In the genomic region with DNA sequence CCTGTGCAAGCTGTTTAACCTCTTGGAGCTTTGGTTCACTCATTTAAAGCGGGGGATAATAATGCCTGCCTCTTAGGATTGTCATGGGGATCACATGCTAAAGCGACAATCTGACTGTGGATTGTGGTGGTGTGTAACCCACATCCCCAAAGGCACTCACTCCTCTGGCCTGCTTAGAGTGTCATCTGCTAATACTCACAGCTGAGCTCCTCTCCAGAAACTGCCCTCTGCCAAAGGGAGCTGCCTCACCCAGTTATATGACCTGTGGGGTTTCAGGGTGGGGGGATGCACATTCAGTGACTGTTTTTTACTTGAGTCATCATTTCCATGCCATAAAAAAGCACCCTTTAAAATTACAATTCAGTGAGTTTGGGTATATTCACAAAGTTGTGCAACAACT, we compare ENCODE assay signal across 1 cellular context.
TF ChIP-seq lines count a peak whose summit lies in the region.

No MANE protein-coding gene starts in this region.

TF ChIP-seq in WTC11, 78 proteins besides CTCF, POLR2A, EP300 and RAD21 (continued from another document):
- TF ChIP-seq, protein P1, sequence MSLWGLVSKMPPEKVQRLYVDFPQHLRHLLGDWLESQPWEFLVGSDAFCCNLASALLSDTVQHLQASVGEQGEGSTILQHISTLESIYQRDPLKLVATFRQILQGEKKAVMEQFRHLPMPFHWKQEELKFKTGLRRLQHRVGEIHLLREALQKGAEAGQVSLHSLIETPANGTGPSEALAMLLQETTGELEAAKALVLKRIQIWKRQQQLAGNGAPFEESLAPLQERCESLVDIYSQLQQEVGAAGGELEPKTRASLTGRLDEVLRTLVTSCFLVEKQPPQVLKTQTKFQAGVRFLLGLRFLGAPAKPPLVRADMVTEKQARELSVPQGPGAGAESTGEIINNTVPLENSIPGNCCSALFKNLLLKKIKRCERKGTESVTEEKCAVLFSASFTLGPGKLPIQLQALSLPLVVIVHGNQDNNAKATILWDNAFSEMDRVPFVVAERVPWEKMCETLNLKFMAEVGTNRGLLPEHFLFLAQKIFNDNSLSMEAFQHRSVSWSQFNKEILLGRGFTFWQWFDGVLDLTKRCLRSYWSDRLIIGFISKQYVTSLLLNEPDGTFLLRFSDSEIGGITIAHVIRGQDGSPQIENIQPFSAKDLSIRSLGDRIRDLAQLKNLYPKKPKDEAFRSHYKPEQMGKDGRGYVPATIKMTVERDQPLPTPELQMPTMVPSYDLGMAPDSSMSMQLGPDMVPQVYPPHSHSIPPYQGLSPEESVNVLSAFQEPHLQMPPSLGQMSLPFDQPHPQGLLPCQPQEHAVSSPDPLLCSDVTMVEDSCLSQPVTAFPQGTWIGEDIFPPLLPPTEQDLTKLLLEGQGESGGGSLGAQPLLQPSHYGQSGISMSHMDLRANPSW (CRISPR knock-in tag; conservative IDR thresholded peaks at IDR 0.05; ENCODE audit: low read depth) = no peak
- TF ChIP-seq, protein P2, sequence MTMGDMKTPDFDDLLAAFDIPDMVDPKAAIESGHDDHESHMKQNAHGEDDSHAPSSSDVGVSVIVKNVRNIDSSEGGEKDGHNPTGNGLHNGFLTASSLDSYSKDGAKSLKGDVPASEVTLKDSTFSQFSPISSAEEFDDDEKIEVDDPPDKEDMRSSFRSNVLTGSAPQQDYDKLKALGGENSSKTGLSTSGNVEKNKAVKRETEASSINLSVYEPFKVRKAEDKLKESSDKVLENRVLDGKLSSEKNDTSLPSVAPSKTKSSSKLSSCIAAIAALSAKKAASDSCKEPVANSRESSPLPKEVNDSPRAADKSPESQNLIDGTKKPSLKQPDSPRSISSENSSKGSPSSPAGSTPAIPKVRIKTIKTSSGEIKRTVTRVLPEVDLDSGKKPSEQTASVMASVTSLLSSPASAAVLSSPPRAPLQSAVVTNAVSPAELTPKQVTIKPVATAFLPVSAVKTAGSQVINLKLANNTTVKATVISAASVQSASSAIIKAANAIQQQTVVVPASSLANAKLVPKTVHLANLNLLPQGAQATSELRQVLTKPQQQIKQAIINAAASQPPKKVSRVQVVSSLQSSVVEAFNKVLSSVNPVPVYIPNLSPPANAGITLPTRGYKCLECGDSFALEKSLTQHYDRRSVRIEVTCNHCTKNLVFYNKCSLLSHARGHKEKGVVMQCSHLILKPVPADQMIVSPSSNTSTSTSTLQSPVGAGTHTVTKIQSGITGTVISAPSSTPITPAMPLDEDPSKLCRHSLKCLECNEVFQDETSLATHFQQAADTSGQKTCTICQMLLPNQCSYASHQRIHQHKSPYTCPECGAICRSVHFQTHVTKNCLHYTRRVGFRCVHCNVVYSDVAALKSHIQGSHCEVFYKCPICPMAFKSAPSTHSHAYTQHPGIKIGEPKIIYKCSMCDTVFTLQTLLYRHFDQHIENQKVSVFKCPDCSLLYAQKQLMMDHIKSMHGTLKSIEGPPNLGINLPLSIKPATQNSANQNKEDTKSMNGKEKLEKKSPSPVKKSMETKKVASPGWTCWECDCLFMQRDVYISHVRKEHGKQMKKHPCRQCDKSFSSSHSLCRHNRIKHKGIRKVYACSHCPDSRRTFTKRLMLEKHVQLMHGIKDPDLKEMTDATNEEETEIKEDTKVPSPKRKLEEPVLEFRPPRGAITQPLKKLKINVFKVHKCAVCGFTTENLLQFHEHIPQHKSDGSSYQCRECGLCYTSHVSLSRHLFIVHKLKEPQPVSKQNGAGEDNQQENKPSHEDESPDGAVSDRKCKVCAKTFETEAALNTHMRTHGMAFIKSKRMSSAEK (CRISPR knock-in tag; IDR thresholded peaks at IDR 0.05; ENCODE audit: borderline replicate concordance) = no peak
- TF ChIP-seq ZNF671 (CRISPR knock-in tag; IDR thresholded peaks at IDR 0.05) (no peak), ZNF396 (CRISPR knock-in tag; IDR thresholded peaks at IDR 0.05; ENCODE audit: borderline replicate concordance) (no peak), SOX15 (CRISPR knock-in tag; IDR thresholded peaks at IDR 0.05) (no peak), CBFB (CRISPR knock-in tag; IDR thresholded peaks at IDR 0.05; ENCODE audit: low read depth) (no peak), FOXJ3 (CRISPR knock-in tag; IDR thresholded peaks at IDR 0.05; ENCODE audit: borderline replicate concordance) (no peak), ZNF138 (CRISPR knock-in tag; conservative IDR thresholded peaks at IDR 0.05) (no peak), ESRRA (CRISPR knock-in tag; IDR thresholded peaks at IDR 0.05; ENCODE audit: borderline replicate concordance) (no peak), ELF4 (CRISPR knock-in tag; IDR thresholded peaks at IDR 0.05; ENCODE audit: low read depth) (no peak)
- TF ChIP-seq, protein P3, sequence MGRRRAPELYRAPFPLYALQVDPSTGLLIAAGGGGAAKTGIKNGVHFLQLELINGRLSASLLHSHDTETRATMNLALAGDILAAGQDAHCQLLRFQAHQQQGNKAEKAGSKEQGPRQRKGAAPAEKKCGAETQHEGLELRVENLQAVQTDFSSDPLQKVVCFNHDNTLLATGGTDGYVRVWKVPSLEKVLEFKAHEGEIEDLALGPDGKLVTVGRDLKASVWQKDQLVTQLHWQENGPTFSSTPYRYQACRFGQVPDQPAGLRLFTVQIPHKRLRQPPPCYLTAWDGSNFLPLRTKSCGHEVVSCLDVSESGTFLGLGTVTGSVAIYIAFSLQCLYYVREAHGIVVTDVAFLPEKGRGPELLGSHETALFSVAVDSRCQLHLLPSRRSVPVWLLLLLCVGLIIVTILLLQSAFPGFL (CRISPR knock-in tag; IDR thresholded peaks at IDR 0.05; ENCODE audit: borderline replicate concordance) = no peak
- TF ChIP-seq, protein P4, sequence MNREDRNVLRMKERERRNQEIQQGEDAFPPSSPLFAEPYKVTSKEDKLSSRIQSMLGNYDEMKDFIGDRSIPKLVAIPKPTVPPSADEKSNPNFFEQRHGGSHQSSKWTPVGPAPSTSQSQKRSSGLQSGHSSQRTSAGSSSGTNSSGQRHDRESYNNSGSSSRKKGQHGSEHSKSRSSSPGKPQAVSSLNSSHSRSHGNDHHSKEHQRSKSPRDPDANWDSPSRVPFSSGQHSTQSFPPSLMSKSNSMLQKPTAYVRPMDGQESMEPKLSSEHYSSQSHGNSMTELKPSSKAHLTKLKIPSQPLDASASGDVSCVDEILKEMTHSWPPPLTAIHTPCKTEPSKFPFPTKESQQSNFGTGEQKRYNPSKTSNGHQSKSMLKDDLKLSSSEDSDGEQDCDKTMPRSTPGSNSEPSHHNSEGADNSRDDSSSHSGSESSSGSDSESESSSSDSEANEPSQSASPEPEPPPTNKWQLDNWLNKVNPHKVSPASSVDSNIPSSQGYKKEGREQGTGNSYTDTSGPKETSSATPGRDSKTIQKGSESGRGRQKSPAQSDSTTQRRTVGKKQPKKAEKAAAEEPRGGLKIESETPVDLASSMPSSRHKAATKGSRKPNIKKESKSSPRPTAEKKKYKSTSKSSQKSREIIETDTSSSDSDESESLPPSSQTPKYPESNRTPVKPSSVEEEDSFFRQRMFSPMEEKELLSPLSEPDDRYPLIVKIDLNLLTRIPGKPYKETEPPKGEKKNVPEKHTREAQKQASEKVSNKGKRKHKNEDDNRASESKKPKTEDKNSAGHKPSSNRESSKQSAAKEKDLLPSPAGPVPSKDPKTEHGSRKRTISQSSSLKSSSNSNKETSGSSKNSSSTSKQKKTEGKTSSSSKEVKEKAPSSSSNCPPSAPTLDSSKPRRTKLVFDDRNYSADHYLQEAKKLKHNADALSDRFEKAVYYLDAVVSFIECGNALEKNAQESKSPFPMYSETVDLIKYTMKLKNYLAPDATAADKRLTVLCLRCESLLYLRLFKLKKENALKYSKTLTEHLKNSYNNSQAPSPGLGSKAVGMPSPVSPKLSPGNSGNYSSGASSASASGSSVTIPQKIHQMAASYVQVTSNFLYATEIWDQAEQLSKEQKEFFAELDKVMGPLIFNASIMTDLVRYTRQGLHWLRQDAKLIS (CRISPR knock-in tag; IDR thresholded peaks at IDR 0.05; ENCODE audit: borderline replicate concordance) = no peak
- TF ChIP-seq, protein P5, sequence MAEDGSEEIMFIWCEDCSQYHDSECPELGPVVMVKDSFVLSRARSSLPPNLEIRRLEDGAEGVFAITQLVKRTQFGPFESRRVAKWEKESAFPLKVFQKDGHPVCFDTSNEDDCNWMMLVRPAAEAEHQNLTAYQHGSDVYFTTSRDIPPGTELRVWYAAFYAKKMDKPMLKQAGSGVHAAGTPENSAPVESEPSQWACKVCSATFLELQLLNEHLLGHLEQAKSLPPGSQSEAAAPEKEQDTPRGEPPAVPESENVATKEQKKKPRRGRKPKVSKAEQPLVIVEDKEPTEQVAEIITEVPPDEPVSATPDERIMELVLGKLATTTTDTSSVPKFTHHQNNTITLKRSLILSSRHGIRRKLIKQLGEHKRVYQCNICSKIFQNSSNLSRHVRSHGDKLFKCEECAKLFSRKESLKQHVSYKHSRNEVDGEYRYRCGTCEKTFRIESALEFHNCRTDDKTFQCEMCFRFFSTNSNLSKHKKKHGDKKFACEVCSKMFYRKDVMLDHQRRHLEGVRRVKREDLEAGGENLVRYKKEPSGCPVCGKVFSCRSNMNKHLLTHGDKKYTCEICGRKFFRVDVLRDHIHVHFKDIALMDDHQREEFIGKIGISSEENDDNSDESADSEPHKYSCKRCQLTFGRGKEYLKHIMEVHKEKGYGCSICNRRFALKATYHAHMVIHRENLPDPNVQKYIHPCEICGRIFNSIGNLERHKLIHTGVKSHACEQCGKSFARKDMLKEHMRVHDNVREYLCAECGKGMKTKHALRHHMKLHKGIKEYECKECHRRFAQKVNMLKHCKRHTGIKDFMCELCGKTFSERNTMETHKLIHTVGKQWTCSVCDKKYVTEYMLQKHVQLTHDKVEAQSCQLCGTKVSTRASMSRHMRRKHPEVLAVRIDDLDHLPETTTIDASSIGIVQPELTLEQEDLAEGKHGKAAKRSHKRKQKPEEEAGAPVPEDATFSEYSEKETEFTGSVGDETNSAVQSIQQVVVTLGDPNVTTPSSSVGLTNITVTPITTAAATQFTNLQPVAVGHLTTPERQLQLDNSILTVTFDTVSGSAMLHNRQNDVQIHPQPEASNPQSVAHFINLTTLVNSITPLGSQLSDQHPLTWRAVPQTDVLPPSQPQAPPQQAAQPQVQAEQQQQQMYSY (CRISPR knock-in tag; IDR thresholded peaks at IDR 0.05) = no peak
- TF ChIP-seq, protein P6, sequence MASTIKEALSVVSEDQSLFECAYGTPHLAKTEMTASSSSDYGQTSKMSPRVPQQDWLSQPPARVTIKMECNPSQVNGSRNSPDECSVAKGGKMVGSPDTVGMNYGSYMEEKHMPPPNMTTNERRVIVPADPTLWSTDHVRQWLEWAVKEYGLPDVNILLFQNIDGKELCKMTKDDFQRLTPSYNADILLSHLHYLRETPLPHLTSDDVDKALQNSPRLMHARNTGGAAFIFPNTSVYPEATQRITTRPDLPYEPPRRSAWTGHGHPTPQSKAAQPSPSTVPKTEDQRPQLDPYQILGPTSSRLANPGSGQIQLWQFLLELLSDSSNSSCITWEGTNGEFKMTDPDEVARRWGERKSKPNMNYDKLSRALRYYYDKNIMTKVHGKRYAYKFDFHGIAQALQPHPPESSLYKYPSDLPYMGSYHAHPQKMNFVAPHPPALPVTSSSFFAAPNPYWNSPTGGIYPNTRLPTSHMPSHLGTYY (CRISPR knock-in tag; IDR thresholded peaks at IDR 0.05) = no peak
- TF ChIP-seq, protein P7, sequence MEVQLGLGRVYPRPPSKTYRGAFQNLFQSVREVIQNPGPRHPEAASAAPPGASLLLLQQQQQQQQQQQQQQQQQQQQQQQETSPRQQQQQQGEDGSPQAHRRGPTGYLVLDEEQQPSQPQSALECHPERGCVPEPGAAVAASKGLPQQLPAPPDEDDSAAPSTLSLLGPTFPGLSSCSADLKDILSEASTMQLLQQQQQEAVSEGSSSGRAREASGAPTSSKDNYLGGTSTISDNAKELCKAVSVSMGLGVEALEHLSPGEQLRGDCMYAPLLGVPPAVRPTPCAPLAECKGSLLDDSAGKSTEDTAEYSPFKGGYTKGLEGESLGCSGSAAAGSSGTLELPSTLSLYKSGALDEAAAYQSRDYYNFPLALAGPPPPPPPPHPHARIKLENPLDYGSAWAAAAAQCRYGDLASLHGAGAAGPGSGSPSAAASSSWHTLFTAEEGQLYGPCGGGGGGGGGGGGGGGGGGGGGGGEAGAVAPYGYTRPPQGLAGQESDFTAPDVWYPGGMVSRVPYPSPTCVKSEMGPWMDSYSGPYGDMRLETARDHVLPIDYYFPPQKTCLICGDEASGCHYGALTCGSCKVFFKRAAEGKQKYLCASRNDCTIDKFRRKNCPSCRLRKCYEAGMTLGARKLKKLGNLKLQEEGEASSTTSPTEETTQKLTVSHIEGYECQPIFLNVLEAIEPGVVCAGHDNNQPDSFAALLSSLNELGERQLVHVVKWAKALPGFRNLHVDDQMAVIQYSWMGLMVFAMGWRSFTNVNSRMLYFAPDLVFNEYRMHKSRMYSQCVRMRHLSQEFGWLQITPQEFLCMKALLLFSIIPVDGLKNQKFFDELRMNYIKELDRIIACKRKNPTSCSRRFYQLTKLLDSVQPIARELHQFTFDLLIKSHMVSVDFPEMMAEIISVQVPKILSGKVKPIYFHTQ (CRISPR knock-in tag; IDR thresholded peaks at IDR 0.05) = no peak
